In the genomic region with DNA sequence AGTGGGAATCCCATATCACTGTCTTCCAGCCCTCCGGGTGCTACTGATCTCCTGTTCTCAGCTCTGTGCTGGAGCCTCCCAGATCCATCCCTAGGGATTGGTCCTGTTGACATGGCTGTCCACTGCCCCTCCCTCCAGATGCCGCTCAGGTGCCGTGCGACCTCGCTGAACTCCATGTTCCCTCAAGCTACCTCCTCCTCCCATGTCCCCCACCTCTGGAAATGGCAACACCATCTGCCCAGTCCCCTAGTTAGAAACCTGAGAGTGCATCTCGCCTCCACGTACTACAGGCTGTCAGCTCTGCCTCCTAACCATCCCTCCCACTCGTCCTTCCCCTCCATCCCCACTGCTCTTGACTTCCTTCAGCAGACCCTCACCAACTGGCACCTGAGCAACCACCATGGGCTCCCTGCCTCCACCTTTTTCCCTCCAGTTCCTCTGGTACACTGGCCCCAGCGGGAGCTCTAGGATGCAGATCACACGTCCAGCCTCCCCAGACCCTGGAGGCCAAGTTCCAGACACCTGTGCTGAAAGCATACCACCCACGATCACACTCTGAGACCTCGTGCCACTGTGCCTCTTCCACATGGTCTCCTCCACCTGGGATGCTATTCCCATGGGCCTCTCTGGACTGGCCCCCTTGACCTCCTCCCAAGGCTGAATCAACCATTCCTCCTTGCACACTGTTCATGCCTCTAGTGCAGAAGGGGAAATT, we compare ENCODE assay signal across 18 cellular contexts.
DNase-seq lines count a peak whose midpoint lies in the region; ATAC-seq and TF ChIP-seq lines count a peak whose summit lies in the region.
"Had no signal": no experiment of that assay in that cellular context is flagged by ENCODE, and none has a peak within 500 bp of the region (broad histone marks: within the 10 kb centered on the region; RNA-seq: fewer than 3 reads in every experiment).

No MANE protein-coding gene starts in this region.

- H3K27ac Mint-ChIP-seq in progenitor cell of endocrine pancreas, result no peak overlapping the region
- H3K27ac Mint-ChIP-seq: B cell; CD4-positive, alpha-beta T cell; H9 had no signal

- H3K9me3 Mint-ChIP-seq in progenitor cell of endocrine pancreas (ENCODE audit: low read depth), result no peaks in the 10 kb centered on the region
- H3K9me3 Mint-ChIP-seq: CD4-positive, alpha-beta T cell; H9; IgD-negative memory B cell had no signal

- TF ChIP-seq CTCF in heart left ventricle (IDR thresholded peaks at IDR 0.05) (no peak), RWPE1 (conservative IDR thresholded peaks at IDR 0.05; ENCODE audit: low read depth) (no peak), progenitor cell of endocrine pancreas (IDR thresholded peaks at IDR 0.05; ENCODE audit: unreplicated experiment) (no peak)

- peak; percentile 13 for DNase-seq in left cardiac atrium
- no peak for DNase-seq in heart left ventricle
- DNase-seq in RWPE1 (ENCODE audit: low spot score), result no peak
- peak; percentile 63 for DNase-seq in left kidney (ENCODE audit: low read depth, low spot score)
- DNase-seq in progenitor cell of endocrine pancreas (ENCODE audit: low spot score, unreplicated experiment), result no peak
- DNase-seq in DMS79 (lab: John Stamatoyannopoulos, UW), result no peak
- no peak for DNase-seq in activated CD4-positive, CD25-positive, alpha-beta regulatory T cell treated with anti-CD3 and anti-CD28 coated beads, Interleukin-2, amount 50 U/mL, for 72 hours
- DNase-seq: ACHN; CD4-positive, alpha-beta T cell; H9; NCI-H1417; NCI-H2081 treated with DMSO at 0.1 percent for 48 hours; NCI-H345; NCI-H748 treated with DMSO at 0.1 percent for 48 hours; SHP77 had no signal

- peaks cover 0 to 45% (median under 1%) of the 10 kb centered on the region in 12 donors for H3K4me1 ChIP-seq in heart left ventricle

- H3K4me3 Mint-ChIP-seq in progenitor cell of endocrine pancreas (ENCODE audit: low read depth), result no peak overlapping the region
- H3K4me3 Mint-ChIP-seq: B cell; CD4-positive, alpha-beta T cell; H9; IgD-negative memory B cell had no signal

- H3K27ac ChIP-seq in heart left ventricle (no peak overlapping the region), RWPE1 (peak overlapping the region; percentile 78)

- POLR2A ChIA-PET in RWPE1 (lab: Yijun Ruan, JAX; ENCODE audit: low non-redundant PET), result interaction anchor here (0.6 kb wide), 1 partner anchor 114 kb away, joined by 5 read pairs; no protein-coding TSS in a partner anchor

- H3K36me3 ChIP-seq in heart left ventricle, result no peaks in the 10 kb centered on the region

- H3K36me3 Mint-ChIP-seq in progenitor cell of endocrine pancreas (ENCODE audit: insufficient read depth), result no peaks in the 10 kb centered on the region
- H3K36me3 Mint-ChIP-seq: IgD-negative memory B cell had no signal

- no peaks in the 10 kb centered on the region for H3K4me1 Mint-ChIP-seq in progenitor cell of endocrine pancreas (ENCODE audit: low read depth)

- CTCF ChIA-PET in RWPE1 (lab: Yijun Ruan, JAX), result interaction anchor here (0.5 kb wide), 1 partner anchor 92 kb away, joined by 4 read pairs; no protein-coding TSS in a partner anchor

- H3K4me3 ChIP-seq in heart left ventricle, result no peak overlapping the region

- peaks cover 0 to 12% (median 0%) of the 10 kb centered on the region in 9 donors for H3K27me3 ChIP-seq in heart left ventricle

- WGBS in heart left ventricle, 4 donors, result 91 to 95% (median 94%) methylated on average over 12 of the region's 12 CpGs

- no peak for ATAC-seq in left cardiac atrium
- no peak for ATAC-seq in heart left ventricle
- ATAC-seq: Panc1 had no signal

- no peaks in the 10 kb centered on the region for H3K9me3 ChIP-seq in heart left ventricle

- TF ChIP-seq POLR2A in heart left ventricle (IDR thresholded peaks at IDR 0.05), result no peak

- peaks cover 33% of the 10 kb centered on the region for H3K27me3 Mint-ChIP-seq in progenitor cell of endocrine pancreas

- intact Hi-C loops in left cardiac atrium (cut with DNase I), result no loop called here
- intact Hi-C loops in heart left ventricle (cut with DNase I), result no loop called here

Comparison
In these comparisons a context has a peak if more than half of its experiments do, and no peak if none do; other contexts are left out.
1. DNase-seq: peak in left cardiac atrium (single experiment) and left kidney (single experiment); none in heart left ventricle (0 of 5), RWPE1 (single experiment), progenitor cell of endocrine pancreas (single experiment), DMS79 (single experiment) and activated CD4-positive, CD25-positive, alpha-beta regulatory T cell treated with anti-CD3 and anti-CD28 coated beads, Interleukin-2, amount 50 U/mL, for 72 hours (single experiment).